8 cellular contexts compared by ENCODE assay signal in the genomic region with DNA sequence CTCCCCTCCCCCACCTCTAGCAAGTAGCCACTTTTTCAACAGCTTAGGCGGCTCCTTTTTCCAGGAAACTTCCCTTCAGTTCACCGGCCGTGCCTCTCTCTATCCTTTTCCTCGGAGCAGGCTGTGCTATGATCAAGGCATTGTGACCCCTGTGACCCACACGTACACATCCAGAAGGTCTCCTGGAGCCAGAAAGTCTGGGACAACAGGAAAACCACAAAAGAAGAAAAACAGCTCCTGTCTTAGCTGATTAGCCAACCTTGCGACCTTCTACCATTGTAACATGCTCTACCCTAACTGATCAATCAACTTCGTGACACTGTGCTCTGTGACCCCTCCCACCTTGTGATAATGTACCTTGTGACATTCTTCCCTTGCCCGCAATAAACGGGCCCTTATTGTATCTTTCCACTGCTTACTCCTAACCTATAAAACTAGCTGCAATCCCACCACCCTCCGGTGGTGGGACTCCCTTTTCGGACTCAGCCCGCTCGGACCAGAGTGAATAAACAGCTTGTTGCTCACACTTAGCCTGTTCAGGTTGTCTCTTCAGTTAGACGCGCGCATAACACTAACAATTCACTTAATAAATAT. TPM values are rescaled to one million over a fixed set of nuclear protein-coding genes. Genes with fewer than 3 reads are reported as not detected.
A peak's percentile ranks its signal among the peaks of the same experiment; 100 is the strongest.
DNase-seq lines count a peak whose midpoint lies in the region; ATAC-seq and TF ChIP-seq lines count a peak whose summit lies in the region.

No MANE protein-coding gene starts in this region.

- H3K36me3 Mint-ChIP-seq in activated T-cell treated with anti-CD3 and anti-CD28 coated beads, Interleukin-2, amount 50 U/mL, for 24 hours (ENCODE audit: low read depth): peaks cover 8% of the 10 kb centered on the region
- peaks cover 4% of the 10 kb centered on the region for H3K36me3 Mint-ChIP-seq in natural killer cell treated with Interleukin-12 subunit alpha and Interleukin-12 subunit beta and Interleukin-15 and Interleukin-18, amount 100 ng/mL, for 72 hours

- H3K4me2 ChIP-seq in OCI-LY3 (ENCODE audit: low read length): peak overlapping the region; percentile 89

- ATAC-seq in GM18498 (IDR thresholded peaks at IDR 0.05; ENCODE audit: unreplicated experiment): peak; percentile 56
- ATAC-seq in natural killer cell treated with Interleukin-12 subunit alpha and Interleukin-12 subunit beta and Interleukin-15 and Interleukin-18, amount 100 ng/mL, for 72 hours: peak; percentile 68 to 71

- peak overlapping the region; percentile 47 for H2AFZ ChIP-seq in OCI-LY3 (ENCODE audit: low read depth, low read length)

- DNase-seq in AG08396 (ENCODE audit: low spot score): peak; percentile 82
- DNase-seq in HT-29 (ENCODE audit: low spot score): peak; percentile 92
- DNase-seq in activated T-cell treated with anti-CD3 and anti-CD28 coated beads, Interleukin-2, amount 50 U/mL, for 24 hours: peak; percentile 65
- peak; percentile 73 for DNase-seq in fibroblast of peridontal ligament (ENCODE audit: extremely low read depth)
- no peak for DNase-seq in natural killer cell treated with Interleukin-12 subunit alpha and Interleukin-12 subunit beta and Interleukin-15 and Interleukin-18, amount 100 ng/mL, for 72 hours (ENCODE audit: low spot score)
- DNase-seq in ureter (ENCODE audit: low spot score): peak; percentile 59

- H3K27me3 Mint-ChIP-seq in activated T-cell treated with anti-CD3 and anti-CD28 coated beads, Interleukin-2, amount 50 U/mL, for 24 hours: peaks cover 54% of the 10 kb centered on the region
- H3K27me3 Mint-ChIP-seq in natural killer cell treated with Interleukin-12 subunit alpha and Interleukin-12 subunit beta and Interleukin-15 and Interleukin-18, amount 100 ng/mL, for 72 hours: peaks cover 45 to 70% of the 10 kb centered on the region in 2 donors

- H3K79me2 ChIP-seq in OCI-LY3 (ENCODE audit: low read length): no peaks in the 10 kb centered on the region

- H3K27me3 ChIP-seq in OCI-LY3 (ENCODE audit: low read depth, low read length): no peaks in the 10 kb centered on the region

- peak overlapping the region; percentile 88 for H3K4me3 ChIP-seq in OCI-LY3 (ENCODE audit: low read length)

- peak overlapping the region; percentile 64 for H3K9ac ChIP-seq in OCI-LY3 (ENCODE audit: low read length)

- no peaks in the 10 kb centered on the region for H3K9me3 ChIP-seq in OCI-LY3 (ENCODE audit: insufficient read depth, low read length)

- peaks cover 22% of the 10 kb centered on the region for H3K4me1 ChIP-seq in OCI-LY3 (ENCODE audit: low read length)

- no peaks in the 10 kb centered on the region for H3K9me3 Mint-ChIP-seq in activated T-cell treated with anti-CD3 and anti-CD28 coated beads, Interleukin-2, amount 50 U/mL, for 24 hours
- no peaks in the 10 kb centered on the region for H3K9me3 Mint-ChIP-seq in natural killer cell treated with Interleukin-12 subunit alpha and Interleukin-12 subunit beta and Interleukin-15 and Interleukin-18, amount 100 ng/mL, for 72 hours

- peak overlapping the region; percentile 99 for H3K27ac Mint-ChIP-seq in activated T-cell treated with anti-CD3 and anti-CD28 coated beads, Interleukin-2, amount 50 U/mL, for 24 hours
- peak overlapping the region; percentile 96 to 99 for H3K27ac Mint-ChIP-seq in natural killer cell treated with Interleukin-12 subunit alpha and Interleukin-12 subunit beta and Interleukin-15 and Interleukin-18, amount 100 ng/mL, for 72 hours

- peak overlapping the region; percentile 86 for H3K4me3 Mint-ChIP-seq in activated T-cell treated with anti-CD3 and anti-CD28 coated beads, Interleukin-2, amount 50 U/mL, for 24 hours
- H3K4me3 Mint-ChIP-seq in natural killer cell treated with Interleukin-12 subunit alpha and Interleukin-12 subunit beta and Interleukin-15 and Interleukin-18, amount 100 ng/mL, for 72 hours: peak overlapping the region; percentile 90

- no peaks in the 10 kb centered on the region for H4K20me1 ChIP-seq in OCI-LY3 (ENCODE audit: insufficient read depth, low read length)

- no peaks in the 10 kb centered on the region for H3K36me3 ChIP-seq in OCI-LY3 (replicated peaks; ENCODE audit: low read depth, low read length)

- peak overlapping the region; percentile 24; the same call in 1 of the 2 replicates for H3K27ac ChIP-seq in OCI-LY3 (ENCODE audit: low read length)

- peaks cover 61% of the 10 kb centered on the region for H3K4me1 Mint-ChIP-seq in activated T-cell treated with anti-CD3 and anti-CD28 coated beads, Interleukin-2, amount 50 U/mL, for 24 hours (ENCODE audit: low read depth)
- H3K4me1 Mint-ChIP-seq in natural killer cell treated with Interleukin-12 subunit alpha and Interleukin-12 subunit beta and Interleukin-15 and Interleukin-18, amount 100 ng/mL, for 72 hours (ENCODE audit: low read depth in 2 of 2): peaks cover 45 to 48% of the 10 kb centered on the region in 2 donors

- TF ChIP-seq CTCF in OCI-LY3 (IDR thresholded peaks at IDR 0.05; ENCODE audit: low read depth, low read length): no peak

RNA-seq across cellular contexts. Expression of a gene that starts 24.2 kb away (rescaled TPM):
- 1.1 and 1.2 TPM in 2 replicates for total RNA-seq in HT-29 (2014; rRNA removed; shearing (Covaris generic))
- under 1 TPM; 0.19 to 0.28 TPM for total RNA-seq in natural killer cell treated with Interleukin-12 subunit alpha and Interleukin-12 subunit beta and Interleukin-15 and Interleukin-18, amount 100 ng/mL, for 72 hours
- total RNA-seq in ureter: 3.2 TPM

RNA-seq across cellular contexts. Expression of a gene that starts 57.1 kb away (rescaled TPM):
- 68.4 and 76.3 TPM in 2 replicates for total RNA-seq in HT-29 (2014; rRNA removed; shearing (Covaris generic))
- 10 to 100 TPM; 49.1 to 74.0 TPM for total RNA-seq in natural killer cell treated with Interleukin-12 subunit alpha and Interleukin-12 subunit beta and Interleukin-15 and Interleukin-18, amount 100 ng/mL, for 72 hours
- 85.2 TPM for total RNA-seq in ureter
